8 cellular contexts compared by ENCODE assay signal in the genomic region with DNA sequence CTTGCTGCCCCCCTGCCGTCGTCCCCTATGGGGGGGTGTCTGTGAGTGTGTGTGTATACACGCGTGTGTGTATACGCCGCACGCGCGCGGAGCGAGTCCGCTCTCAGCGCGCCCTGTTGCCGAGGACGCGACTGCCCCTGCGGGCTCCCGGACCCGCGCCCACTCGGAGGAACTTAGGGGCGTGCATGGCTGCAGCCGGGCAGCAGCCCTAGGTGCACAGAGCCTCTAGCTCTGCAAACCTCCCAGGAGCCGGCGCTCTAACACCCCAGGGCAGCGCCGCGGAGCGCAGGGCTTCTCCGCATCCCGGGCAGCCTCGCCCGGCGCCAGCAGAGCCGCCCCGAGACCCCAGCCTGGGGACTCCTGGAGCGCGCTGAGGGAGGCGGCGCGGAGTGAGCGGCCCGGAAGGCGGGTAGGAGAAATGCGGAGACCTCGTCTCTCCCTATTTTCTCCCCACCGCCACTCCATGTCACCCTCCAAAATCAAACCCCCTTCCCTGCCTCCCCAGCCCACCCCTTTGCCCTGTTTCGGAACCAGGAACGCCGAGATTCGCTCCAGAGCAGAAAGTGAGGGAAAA. TPM values are rescaled to one million over a fixed set of nuclear protein-coding genes. Genes with fewer than 3 reads are reported as not detected.
A peak's percentile ranks its signal among the peaks of the same experiment; 100 is the strongest.
DNase-seq lines count a peak whose midpoint lies in the region; ATAC-seq and TF ChIP-seq lines count a peak whose summit lies in the region.

No MANE protein-coding gene starts in this region.

- peak in 1 of 4 experiments; percentile 8 for TF ChIP-seq CTCF in gastroesophageal sphincter (IDR thresholded peaks at IDR 0.05)

- peak overlapping the region; percentile 37 for H3K23ac ChIP-seq in neuronal stem cell (ENCODE audit: low read depth, low read length, poor library complexity)

- H3K79me1 ChIP-seq in neuronal stem cell (ENCODE audit: low read depth, low read length), result no peaks in the 10 kb centered on the region

- peak overlapping the region; percentile 88 for H3K9ac ChIP-seq in neuronal stem cell (ENCODE audit: low read depth, low read length, poor library complexity)

- H3K9me3 ChIP-seq in gastroesophageal sphincter (no peaks in the 10 kb centered on the region), neuronal stem cell (replicated peaks in 1 of 2; ENCODE audit: control insufficient read depth in 2 of 2, insufficient read depth in 1 of 2, low read depth in 1 of 2, low read length in 2 of 2) (no peaks in the 10 kb centered on the region)

- H2BK120ac ChIP-seq in neuronal stem cell (ENCODE audit: low read depth, low read length), result no peak overlapping the region

- no peak overlapping the region for H4K8ac ChIP-seq in neuronal stem cell (ENCODE audit: low read depth, low read length)

- H3K4me3 ChIP-seq in gastroesophageal sphincter (peak overlapping the region; percentile 67 to 91), neuronal stem cell (ENCODE audit: low read length in 2 of 2) (peak overlapping the region; percentile 67 to 87)

- no peak for TF ChIP-seq EP300 in gastroesophageal sphincter (IDR thresholded peaks at IDR 0.05)

- H3K4me1 ChIP-seq in gastroesophageal sphincter (peaks cover 3 to 55% (median 22%) of the 10 kb centered on the region in 3 donors), neuronal stem cell (ENCODE audit: control insufficient read depth in 2 of 2, insufficient read depth in 1 of 2, low read depth in 1 of 2, low read length in 2 of 2) (peaks cover 8 to 12% of the 10 kb centered on the region in 2 donors)

- H2BK5ac ChIP-seq in neuronal stem cell (ENCODE audit: low read length), result peak overlapping the region; percentile 10

- no peak overlapping the region for H4K91ac ChIP-seq in neuronal stem cell (ENCODE audit: low read depth, low read length, poor library complexity)

- peak overlapping the region; percentile 33 for H2BK12ac ChIP-seq in neuronal stem cell (ENCODE audit: low read length)

- DNase-seq in DMS53 treated with DMSO at 0.1 percent for 48 hours (lab: John Stamatoyannopoulos, UW; ENCODE audit: unreplicated experiment) (peak; percentile 24), NCI-H1694 (lab: John Stamatoyannopoulos, UW) (peak; percentile 27), neuronal stem cell (ENCODE audit: low spot score) (no peak), dedifferentiated amniotic fluid mesenchymal stem cell (ENCODE audit: extremely low spot score) (no peak)
- peak; percentile 34 for DNase-seq in activated effector memory CD4-positive, alpha-beta T cell treated with Interleukin-2 at 50 U/mL for 16 hours

- H3K36me3 ChIP-seq in gastroesophageal sphincter (peaks cover 0 to 14% of the 10 kb centered on the region in 2 donors), neuronal stem cell (replicated peaks in 1 of 2; ENCODE audit: control insufficient read depth in 2 of 2, insufficient read depth in 2 of 2, low read length in 2 of 2) (peaks cover 5 to 35% of the 10 kb centered on the region in 2 donors)

- H3K27me3 ChIP-seq in gastroesophageal sphincter, result no peaks in the 10 kb centered on the region
- H3K27me3 ChIP-seq in neuronal stem cell (ENCODE audit: control insufficient read depth in 3 of 3, insufficient read depth in 3 of 3, low read depth in 1 of 3, low read length in 3 of 3), result peaks cover 0 to 27% (median 0%) of the 10 kb centered on the region in 3 experiments

- peak overlapping the region; percentile 89 for H3K14ac ChIP-seq in neuronal stem cell (ENCODE audit: low read length)

- H2AK5ac ChIP-seq in neuronal stem cell (ENCODE audit: low read depth, low read length), result peak overlapping the region; percentile 89

- peak overlapping the region; percentile 99 for H3K4me2 ChIP-seq in neuronal stem cell (ENCODE audit: insufficient read depth, low read length, poor library complexity, severe bottlenecking)

- H3K4ac ChIP-seq in neuronal stem cell (ENCODE audit: low read length), result no peak overlapping the region

- H3K27ac ChIP-seq in gastroesophageal sphincter, result peak overlapping the region; percentile 90 to 100 (median 94)
- H3K27ac ChIP-seq in neuronal stem cell (replicated peaks; ENCODE audit: low read length), result no peak overlapping the region

- H2BK15ac ChIP-seq in neuronal stem cell (ENCODE audit: low read length), result peak overlapping the region; percentile 98

- TF ChIP-seq POLR2A in gastroesophageal sphincter (IDR thresholded peaks at IDR 0.05), result peak in 1 of 2 donors; percentile 25

- WGBS in gastroesophageal sphincter (ENCODE audit: low coverage in 1 of 2), 2 donors, result 17% methylated on average over 3 of the region's 52 CpGs; no CpG with 5 or more reads in 1 of the 2 donors
- no CpG with 5 or more reads among the region's 52 CpGs for WGBS in neuronal stem cell (ENCODE audit: extremely low coverage in 2 of 2, insufficient read length in 2 of 2, insufficient replicate concordance in 1 of 2), 2 donors

- peak overlapping the region; percentile 94 for H3K18ac ChIP-seq in neuronal stem cell (ENCODE audit: low read length)

- H2AFZ ChIP-seq in neuronal stem cell (ENCODE audit: low read length), result peak overlapping the region; percentile 94

- ATAC-seq in GM21515 (IDR thresholded peaks at IDR 0.05; ENCODE audit: unreplicated experiment), result peak; percentile 34
- ATAC-seq in gastroesophageal sphincter, result peak; percentile 27
- ATAC-seq in HG02840 (IDR thresholded peaks at IDR 0.05; ENCODE audit: low FRiP score, unreplicated experiment), result no peak

RNA-seq across cellular contexts. Expression of gene ITPKB, which starts 0.6 kb away (rescaled TPM):
- 100 to 1,000 TPM in 1 of 4 donors, 10 to 100 TPM in 3; 75.0 to 184 (median 94.2) TPM for total RNA-seq in gastroesophageal sphincter
- polyA plus RNA-seq in neuronal stem cell (2013, experiment 1 of 2), result 6.8 TPM
- polyA plus RNA-seq in neuronal stem cell (2013, experiment 2 of 2), result 7.0 TPM

Comparison
In these comparisons a context has a peak if more than half of its experiments do, and no peak if none do; other contexts are left out.
1. DNase-seq: peak in DMS53 treated with DMSO at 0.1 percent for 48 hours (single experiment), NCI-H1694 (single experiment) and activated effector memory CD4-positive, alpha-beta T cell treated with Interleukin-2 at 50 U/mL for 16 hours (single experiment); none in neuronal stem cell (single experiment) and dedifferentiated amniotic fluid mesenchymal stem cell (single experiment).